ENCODE assay signal across 1 cellular context in genomic region chr16:85514601-85515318, GRCh38.
TF ChIP-seq lines count a peak whose summit lies in the region.

No MANE protein-coding gene starts in this region.

TF ChIP-seq in HepG2, 621 proteins besides CTCF, POLR2A, EP300 and RAD21 (continued from another document and continues in another):
- TF ChIP-seq REST (IDR thresholded peaks at IDR 0.05; ENCODE audit: borderline replicate concordance in 1 of 2, low read depth in 1 of 2, low read length in 2 of 2) (peak in 1 of 2 experiments; percentile 54; a peak in 1 of 4 replicates), ZNF367 (CRISPR knock-in tag; IDR thresholded peaks at IDR 0.05; ENCODE audit: borderline replicate concordance) (peak; percentile 80; the same call in 1 of the 2 replicates), FOXA1 (IDR thresholded peaks at IDR 0.05) (peak; percentile 52), FOXA1 (CRISPR knock-in tag; IDR thresholded peaks at IDR 0.05) (peak; percentile 98), POLR2AphosphoS5 (IDR thresholded peaks at IDR 0.05; ENCODE audit: low read depth, low read length) (peak; percentile 78; the same call in 1 of the 2 replicates), ARID5B (CRISPR knock-in tag; IDR thresholded peaks at IDR 0.05) (peak; percentile 95), MAFF (IDR thresholded peaks at IDR 0.05; ENCODE audit: low read depth, low read length) (peak; percentile 14; the same call in 1 of the 2 replicates), ATF3 (CRISPR knock-in tag; IDR thresholded peaks at IDR 0.05) (peak; percentile 91), TAF15 (IDR thresholded peaks at IDR 0.05; ENCODE audit: low read depth, low read length, poor library complexity, severe bottlenecking) (no peak), IRF9 (CRISPR knock-in tag; IDR thresholded peaks at IDR 0.05; ENCODE audit: borderline replicate concordance) (peak; percentile 99), GABPB1 (CRISPR knock-in tag; IDR thresholded peaks at IDR 0.05) (peak; percentile 64), ZNF326 (CRISPR knock-in tag; IDR thresholded peaks at IDR 0.05; ENCODE audit: borderline replicate concordance) (no peak), ZNF788 (CRISPR knock-in tag; IDR thresholded peaks at IDR 0.05; ENCODE audit: borderline replicate concordance) (peak; percentile 97), ZNF224 (CRISPR knock-in tag; IDR thresholded peaks at IDR 0.05) (peak; percentile 96; the same call in 1 of the 2 replicates), ZBTB34 (CRISPR knock-in tag; IDR thresholded peaks at IDR 0.05) (peak; percentile 97; the same call in 1 of the 2 replicates), ELF3 (CRISPR knock-in tag; IDR thresholded peaks at IDR 0.05) (peak; percentile 74), HIC2 (CRISPR knock-in tag; IDR thresholded peaks at IDR 0.05; ENCODE audit: low read depth) (peak; percentile 99), PBX2 (CRISPR knock-in tag; IDR thresholded peaks at IDR 0.05) (0 out of 2 replicates have a peak, but pooled peaks have one; percentile 18), ARNTL (CRISPR knock-in tag; IDR thresholded peaks at IDR 0.05) (peak; percentile 99), EEA1 (CRISPR knock-in tag; IDR thresholded peaks at IDR 0.05; ENCODE audit: borderline replicate concordance) (no peak; the same call in 1 of the 2 replicates), CBX5 (CRISPR knock-in tag; IDR thresholded peaks at IDR 0.05; ENCODE audit: borderline replicate concordance) (peak; percentile 69; the same call in 1 of the 2 replicates), MAX (IDR thresholded peaks at IDR 0.05) (peak; percentile 97), SAP130 (CRISPR knock-in tag; IDR thresholded peaks at IDR 0.05; ENCODE audit: low read depth) (peak; percentile 97), AGO2 (optimal IDR thresholded peaks at IDR 0.05; ENCODE audit: low read depth, low read length) (no peak), ATF7-NPFF (CRISPR knock-in tag; IDR thresholded peaks at IDR 0.05; ENCODE audit: low read depth) (0 out of 2 replicates have a peak, but pooled peaks have one; percentile 46), KLF11 (CRISPR knock-in tag; IDR thresholded peaks at IDR 0.05) (no peak), POLR2G (IDR thresholded peaks at IDR 0.05; ENCODE audit: low read depth, low read length) (peak; percentile 83), ZNF512B (CRISPR knock-in tag; IDR thresholded peaks at IDR 0.05; ENCODE audit: borderline replicate concordance) (peak; percentile 99), HNF1B (CRISPR knock-in tag; IDR thresholded peaks at IDR 0.05) (no peak; the same call in none of the 2 replicates), ZNF552 (CRISPR knock-in tag; IDR thresholded peaks at IDR 0.05; ENCODE audit: borderline replicate concordance) (peak; percentile 93), ASH2L (IDR thresholded peaks at IDR 0.05; ENCODE audit: insufficient read length, low read depth, low read length) (peak; percentile 84), MAFG (CRISPR knock-in tag; IDR thresholded peaks at IDR 0.05) (no peak), SOX13 (IDR thresholded peaks at IDR 0.05) (peak; percentile 63), SOX13 (CRISPR knock-in tag; conservative IDR thresholded peaks at IDR 0.05 in 1 of 2, IDR thresholded peaks at IDR 0.05 in 1 of 2) (peak in 1 of 2 experiments; percentile 86; a peak in 2 of 4 replicates), MEIS2 (CRISPR knock-in tag; IDR thresholded peaks at IDR 0.05) (peak; percentile 98), CHCHD3 (CRISPR knock-in tag; IDR thresholded peaks at IDR 0.05) (no peak), RBFOX2 (IDR thresholded peaks at IDR 0.05; ENCODE audit: low read depth, low read length) (no peak), SRSF1 (optimal IDR thresholded peaks at IDR 0.05; ENCODE audit: low read depth, low read length) (peak; percentile 86), ZNF20 (CRISPR knock-in tag; IDR thresholded peaks at IDR 0.05) (no peak), ZNF597 (CRISPR knock-in tag; IDR thresholded peaks at IDR 0.05) (0 out of 2 replicates have a peak, but pooled peaks have one; percentile 69)
